In the genomic region with DNA sequence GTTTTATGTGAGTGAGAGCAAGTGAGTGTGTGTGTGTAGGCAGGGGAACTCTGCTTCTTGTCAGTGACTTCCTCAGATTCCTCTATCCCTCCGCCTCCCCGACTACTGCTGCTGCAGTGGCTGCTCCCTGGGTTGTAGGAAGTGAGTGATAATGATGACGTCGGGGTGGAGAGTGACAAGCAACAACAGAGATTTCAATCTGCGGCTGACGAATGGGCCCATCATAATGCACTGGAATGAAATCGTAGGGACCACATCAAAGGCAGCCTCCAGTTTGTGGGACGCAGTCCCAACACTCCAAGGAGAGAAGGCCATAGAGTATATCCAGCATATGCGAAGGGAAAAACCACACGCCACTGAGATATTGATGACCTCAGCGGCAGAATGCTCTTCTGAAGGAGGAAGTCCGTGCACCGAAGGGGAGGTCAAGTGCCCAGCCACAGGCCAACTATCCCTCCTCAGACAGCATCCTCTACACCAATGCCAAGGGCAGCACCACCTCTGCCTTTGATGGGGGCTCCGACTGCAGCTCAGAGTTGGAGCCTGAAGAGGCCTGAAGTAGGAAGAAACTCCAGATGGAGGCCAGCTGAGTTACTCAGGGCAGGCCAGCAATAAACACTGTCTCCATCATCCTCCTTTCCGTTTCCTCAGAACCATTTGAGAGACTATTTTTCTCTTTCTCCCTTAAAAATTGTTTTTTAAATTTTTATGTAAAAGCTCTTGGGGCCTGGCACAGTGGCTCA, we compare ENCODE assay signal across 13 cellular contexts. TPM values are rescaled to one million over a fixed set of nuclear protein-coding genes. Genes with fewer than 3 reads are reported as not detected.
DNase-seq lines count a peak whose midpoint lies in the region; ATAC-seq, FAIRE-seq and TF ChIP-seq lines count a peak whose summit lies in the region.
"Had no signal": no experiment of that assay in that cellular context is flagged by ENCODE, and none has a peak within 500 bp of the region (broad histone marks: within the 10 kb centered on the region; RNA-seq: fewer than 3 reads in every experiment).

No MANE protein-coding gene starts in this region.

- peak overlapping the region; percentile 94 for H3K27ac Mint-ChIP-seq in astrocyte (ENCODE audit: unreplicated experiment)
- H3K27ac Mint-ChIP-seq in activated CD8-positive, alpha-beta memory T cell treated with anti-CD3 and anti-CD28 coated beads, Interleukin-2, amount 10 ng/mL, durations not matched to agents 7 days and 5 days: no peak overlapping the region

- H3K27me3 Mint-ChIP-seq in astrocyte (ENCODE audit: low read depth, unreplicated experiment): no peaks in the 10 kb centered on the region
- no peaks in the 10 kb centered on the region for H3K27me3 Mint-ChIP-seq in activated CD8-positive, alpha-beta memory T cell treated with anti-CD3 and anti-CD28 coated beads, Interleukin-2, amount 10 ng/mL, durations not matched to agents 7 days and 5 days

- ATAC-seq in left lung: peak; percentile 76
- ATAC-seq in activated CD8-positive, alpha-beta memory T cell treated with anti-CD3 and anti-CD28 coated beads, Interleukin-2, amount 10 ng/mL, durations not matched to agents 7 days and 5 days: no peak
- ATAC-seq: body of pancreas had no signal

- CTCF ChIA-PET in activated CD8-positive, alpha-beta memory T cell treated with anti-CD3 and anti-CD28 coated beads, Interleukin-2, amount 10 ng/mL, durations not matched to agents 7 days and 5 days (lab: Charles Lee): interaction anchor here (1.7 kb wide), 1 partner anchor 11 kb away, joined by 5 read pairs; a partner anchor contains a TSS

- peaks cover 2% of the 10 kb centered on the region for H3K9me3 Mint-ChIP-seq in astrocyte (ENCODE audit: unreplicated experiment)
- H3K9me3 Mint-ChIP-seq in activated CD8-positive, alpha-beta memory T cell treated with anti-CD3 and anti-CD28 coated beads, Interleukin-2, amount 10 ng/mL, durations not matched to agents 7 days and 5 days (ENCODE audit: low read depth): no peaks in the 10 kb centered on the region

- no peak overlapping the region for H2AFZ ChIP-seq in astrocyte (ENCODE audit: low read depth, low read length)

- H3K4me3 ChIP-seq in cardiac muscle cell (no peak overlapping the region), left ventricle myocardium inferior (no peak overlapping the region), astrocyte (ENCODE audit: insufficient read depth, low read depth, low read length) (no peak overlapping the region), left lung (no peak overlapping the region)
- H3K4me3 ChIP-seq: body of pancreas had no signal

- peak; percentile 14 to 83 for DNase-seq in cardiac muscle cell (ENCODE audit: low read depth in 1 of 2, low spot score in 1 of 2)
- no peak for DNase-seq in left ventricle myocardium inferior
- peak; percentile 94 for DNase-seq in astrocyte (ENCODE audit: low read depth)
- no peak for DNase-seq in left lung
- no peak for DNase-seq in glomerular visceral epithelial cell (ENCODE audit: extremely low spot score)
- no peak for DNase-seq in NCI-H1694 treated with DMSO at 0.1 percent for 48 hours (lab: John Stamatoyannopoulos, UW)
- DNase-seq in HK-2 (ENCODE audit: unreplicated experiment): no peak
- no peak for DNase-seq in activated CD8-positive, alpha-beta memory T cell treated with anti-CD3 and anti-CD28 coated beads, Interleukin-2, amount 10 ng/mL, durations not matched to agents 7 days and 5 days
- DNase-seq: activated CD4-positive, alpha-beta T cell treated with anti-CD3 and anti-CD28 coated beads, Interleukin-2, amount 50 U/mL, for 4 hours; AML-193; NCI-H1105 treated with DMSO at 0.1 percent for 48 hours had no signal

- H3K36me3 Mint-ChIP-seq in astrocyte (ENCODE audit: low read depth, unreplicated experiment): no peaks in the 10 kb centered on the region
- peaks cover 13% of the 10 kb centered on the region for H3K36me3 Mint-ChIP-seq in activated CD8-positive, alpha-beta memory T cell treated with anti-CD3 and anti-CD28 coated beads, Interleukin-2, amount 10 ng/mL, durations not matched to agents 7 days and 5 days

- peaks cover 19% of the 10 kb centered on the region for H3K4me1 Mint-ChIP-seq in astrocyte (ENCODE audit: low read depth, unreplicated experiment)
- no peaks in the 10 kb centered on the region for H3K4me1 Mint-ChIP-seq in activated CD8-positive, alpha-beta memory T cell treated with anti-CD3 and anti-CD28 coated beads, Interleukin-2, amount 10 ng/mL, durations not matched to agents 7 days and 5 days

- no peaks in the 10 kb centered on the region for H3K79me2 ChIP-seq in astrocyte (ENCODE audit: insufficient read depth, low read length)

- H3K4me3 Mint-ChIP-seq in astrocyte (ENCODE audit: unreplicated experiment): no peak overlapping the region
- H3K4me3 Mint-ChIP-seq in activated CD8-positive, alpha-beta memory T cell treated with anti-CD3 and anti-CD28 coated beads, Interleukin-2, amount 10 ng/mL, durations not matched to agents 7 days and 5 days: no peak overlapping the region

- H3K9ac ChIP-seq in astrocyte (ENCODE audit: low read length): peak overlapping the region; percentile 17

- FAIRE-seq in astrocyte (lab: Jason Lieb, UNC): peak; percentile 78
- FAIRE-seq: GM12891 had no signal

- H3K4me1 ChIP-seq in cardiac muscle cell (ENCODE audit: low read depth): no peaks in the 10 kb centered on the region
- no peaks in the 10 kb centered on the region for H3K4me1 ChIP-seq in left ventricle myocardium inferior
- peaks cover 12% of the 10 kb centered on the region for H3K4me1 ChIP-seq in astrocyte (ENCODE audit: insufficient read depth, low read length)
- H3K4me1 ChIP-seq in left lung: no peaks in the 10 kb centered on the region
- H3K4me1 ChIP-seq: body of pancreas had no signal

- no peaks in the 10 kb centered on the region for H3K9me3 ChIP-seq in cardiac muscle cell (ENCODE audit: low read depth)
- H3K9me3 ChIP-seq in left ventricle myocardium inferior (replicated peaks): no peaks in the 10 kb centered on the region
- H3K9me3 ChIP-seq in astrocyte (ENCODE audit: insufficient read depth, low read depth, low read length): no peaks in the 10 kb centered on the region
- no peaks in the 10 kb centered on the region for H3K9me3 ChIP-seq in left lung
- H3K9me3 ChIP-seq: body of pancreas had no signal

- H3K27ac ChIP-seq in cardiac muscle cell: peak overlapping the region; percentile 53
- H3K27ac ChIP-seq in left ventricle myocardium inferior (replicated peaks): no peak overlapping the region
- peak overlapping the region; percentile 11 for H3K27ac ChIP-seq in astrocyte (ENCODE audit: low read depth, low read length)
- H3K27ac ChIP-seq in left lung: peak overlapping the region; percentile 8 to 37
- H3K27ac ChIP-seq: body of pancreas had no signal

- no peaks in the 10 kb centered on the region for H3K27me3 ChIP-seq in cardiac muscle cell
- no peaks in the 10 kb centered on the region for H3K27me3 ChIP-seq in left ventricle myocardium inferior (ENCODE audit: low read depth)
- no peaks in the 10 kb centered on the region for H3K27me3 ChIP-seq in astrocyte (ENCODE audit: insufficient read depth, low read length)
- H3K27me3 ChIP-seq in left lung: no peaks in the 10 kb centered on the region
- H3K27me3 ChIP-seq: body of pancreas had no signal

- intact Hi-C loops in left ventricle myocardium inferior (cut with micrococcal nuclease) (no loop called here), left lung (cut with DNase I) (no loop called here)

- no peaks in the 10 kb centered on the region for H4K20me1 ChIP-seq in astrocyte (ENCODE audit: insufficient read depth, low read length)

- TF ChIP-seq CTCF in cardiac muscle cell (IDR thresholded peaks at IDR 0.05; ENCODE audit: low read depth, low read length) (no peak), left ventricle myocardium inferior (IDR thresholded peaks at IDR 0.05; ENCODE audit: borderline replicate concordance) (no peak), astrocyte (IDR thresholded peaks at IDR 0.05; ENCODE audit: insufficient read depth, low read depth, low read length) (no peak), left lung (IDR thresholded peaks at IDR 0.05) (no peak)

- peak overlapping the region; percentile 46 for H3K4me2 ChIP-seq in astrocyte (ENCODE audit: low read length)

- peaks cover 22% of the 10 kb centered on the region for H3K36me3 ChIP-seq in cardiac muscle cell
- H3K36me3 ChIP-seq in left ventricle myocardium inferior: peaks cover 25% of the 10 kb centered on the region
- no peaks in the 10 kb centered on the region for H3K36me3 ChIP-seq in astrocyte (ENCODE audit: insufficient read depth, low read length)
- peaks cover 0 to 34% of the 10 kb centered on the region in 2 donors for H3K36me3 ChIP-seq in left lung

RNA-seq across cellular contexts. Expression of a gene that starts 11.3 kb away (rescaled TPM):
- total RNA-seq in cardiac muscle cell (11.6 and 17.7 TPM in 2 replicates), left ventricle myocardium inferior (28.2 TPM), astrocyte (28.1 and 29.7 TPM in 2 replicates), left lung (10 to 100 TPM; 35.0 to 37.0 TPM)
- 75.7 and 91.1 TPM in 2 replicates for polyA plus RNA-seq in cardiac muscle cell
- 10 to 100 TPM; 14.4 to 17.5 TPM for total RNA-seq in activated CD8-positive, alpha-beta memory T cell treated with anti-CD3 and anti-CD28 coated beads, Interleukin-2, amount 10 ng/mL, durations not matched to agents 7 days and 5 days

Comparison
In these comparisons a context has a peak if more than half of its experiments do, and no peak if none do; other contexts are left out.
1. DNase-seq: peak in cardiac muscle cell (2 of 2) and astrocyte (single experiment); none in left ventricle myocardium inferior (single experiment), left lung (0 of 2), glomerular visceral epithelial cell (single experiment), NCI-H1694 treated with DMSO at 0.1 percent for 48 hours (single experiment), HK-2 (single experiment) and activated CD8-positive, alpha-beta memory T cell treated with anti-CD3 and anti-CD28 coated beads, Interleukin-2, amount 10 ng/mL, durations not matched to agents 7 days and 5 days (single experiment).